In genomic region chr10:22713853-22714523, GRCh38 we compare ENCODE assay signal across 1 cellular context.
TF ChIP-seq lines count a peak whose summit lies in the region.

No MANE protein-coding gene starts in this region.

TF ChIP-seq in HEK293, 187 proteins besides CTCF, POLR2A, EP300 and RAD21 (continued from another document and continues in another):
- TF ChIP-seq IKZF3 (tag by site-specific recombination; IDR thresholded peaks at IDR 0.05) (no peak), ZNF677 (tag by site-specific recombination; IDR thresholded peaks at IDR 0.05) (no peak), ZNF660 (tag by site-specific recombination; IDR thresholded peaks at IDR 0.05) (no peak), ZNF580 (tag by site-specific recombination; IDR thresholded peaks at IDR 0.05) (no peak), BCL11B (tag by site-specific recombination; IDR thresholded peaks at IDR 0.05; ENCODE audit: low read depth) (no peak), ZNF169 (tag by site-specific recombination; IDR thresholded peaks at IDR 0.05) (no peak), ZNF423 (tag by site-specific recombination; IDR thresholded peaks at IDR 0.05) (no peak), ZBTB49 (tag by site-specific recombination; IDR thresholded peaks at IDR 0.05; ENCODE audit: low read depth) (no peak), ZNF157 (tag by site-specific recombination; IDR thresholded peaks at IDR 0.05) (no peak), HOXD13 (CRISPR knock-in tag; IDR thresholded peaks at IDR 0.05; ENCODE audit: borderline replicate concordance) (no peak), ZNF324 (tag by site-specific recombination; IDR thresholded peaks at IDR 0.05) (no peak), ZNF341 (tag by site-specific recombination; IDR thresholded peaks at IDR 0.05; ENCODE audit: low read depth) (peak; percentile 77), GLIS2 (tag by site-specific recombination; IDR thresholded peaks at IDR 0.05) (peak; percentile 92), ZNF366 (tag by site-specific recombination; conservative IDR thresholded peaks at IDR 0.05) (no peak), PRDM4 (tag by site-specific recombination; IDR thresholded peaks at IDR 0.05) (no peak), ZNF843 (tag by site-specific recombination; IDR thresholded peaks at IDR 0.05) (no peak), EGR2 (tag by site-specific recombination; IDR thresholded peaks at IDR 0.05; ENCODE audit: low read depth) (0 out of 2 replicates have a peak, but pooled peaks have one; percentile 16), ZNF133 (tag by site-specific recombination; IDR thresholded peaks at IDR 0.05) (no peak), ZNF394 (tag by site-specific recombination; IDR thresholded peaks at IDR 0.05; ENCODE audit: borderline replicate concordance) (no peak), ZBTB20 (tag by site-specific recombination; IDR thresholded peaks at IDR 0.05) (peak; percentile 31; the same call in 1 of the 2 replicates), ZNF624 (tag by site-specific recombination; IDR thresholded peaks at IDR 0.05) (no peak), ZNF433 (tag by site-specific recombination; IDR thresholded peaks at IDR 0.05; ENCODE audit: low read depth) (no peak), ZNF24 (tag by site-specific recombination; IDR thresholded peaks at IDR 0.05) (no peak), ZNF513 (tag by site-specific recombination; IDR thresholded peaks at IDR 0.05) (peak; percentile 96), OVOL3 (tag by site-specific recombination; IDR thresholded peaks at IDR 0.05) (no peak), SP2 (tag by site-specific recombination; IDR thresholded peaks at IDR 0.05) (peak; percentile 39), PRDM10 (tag by site-specific recombination; IDR thresholded peaks at IDR 0.05) (no peak), ZNF132 (tag by site-specific recombination; IDR thresholded peaks at IDR 0.05; ENCODE audit: borderline replicate concordance) (no peak), ZNF354C (tag by site-specific recombination; IDR thresholded peaks at IDR 0.05; ENCODE audit: borderline replicate concordance, low read depth) (no peak), TRIM28 (IDR thresholded peaks at IDR 0.05; ENCODE audit: borderline replicate concordance, low read length) (no peak), REPIN1 (tag by site-specific recombination; IDR thresholded peaks at IDR 0.05; ENCODE audit: low read depth) (no peak), ZNF426 (tag by site-specific recombination; IDR thresholded peaks at IDR 0.05) (no peak), HOXA7 (CRISPR knock-in tag; IDR thresholded peaks at IDR 0.05; ENCODE audit: borderline replicate concordance) (no peak), ZNF10 (tag by site-specific recombination; IDR thresholded peaks at IDR 0.05) (no peak), ZNF768 (tag by site-specific recombination; IDR thresholded peaks at IDR 0.05) (no peak), ZBTB44 (tag by site-specific recombination; IDR thresholded peaks at IDR 0.05) (no peak), ZBTB26 (tag by site-specific recombination; optimal IDR thresholded peaks at IDR 0.05) (peak; percentile 76), ZFHX2 (tag by site-specific recombination; conservative IDR thresholded peaks at IDR 0.05) (peak; percentile 34; the same call in 1 of the 2 replicates), ZBTB10 (tag by site-specific recombination; IDR thresholded peaks at IDR 0.05) (no peak), ZSCAN23 (tag by site-specific recombination; IDR thresholded peaks at IDR 0.05) (no peak), ZNF837 (tag by site-specific recombination; IDR thresholded peaks at IDR 0.05) (no peak), SP7 (tag by site-specific recombination; IDR thresholded peaks at IDR 0.05) (no peak), SALL2 (tag by site-specific recombination; IDR thresholded peaks at IDR 0.05; ENCODE audit: borderline replicate concordance) (no peak), ZNF830 (tag by site-specific recombination; IDR thresholded peaks at IDR 0.05; ENCODE audit: low read depth) (no peak), WT1 (tag by site-specific recombination; IDR thresholded peaks at IDR 0.05) (no peak), ZNF239 (tag by site-specific recombination; IDR thresholded peaks at IDR 0.05) (no peak), BCL6B (tag by site-specific recombination; IDR thresholded peaks at IDR 0.05) (no peak), ZNF184 (tag by site-specific recombination; IDR thresholded peaks at IDR 0.05) (no peak), ZBTB48 (tag by site-specific recombination; IDR thresholded peaks at IDR 0.05) (peak; percentile 81), ZBTB17 (tag by site-specific recombination; IDR thresholded peaks at IDR 0.05) (no peak)
